ENCODE assay signal across 28 cellular contexts in genomic region chr3:160695003-160695402, GRCh38. TPM values are rescaled to one million over a fixed set of nuclear protein-coding genes. Genes with fewer than 3 reads are reported as not detected.
DNase-seq lines count a peak whose midpoint lies in the region; ATAC-seq, FAIRE-seq and TF ChIP-seq lines count a peak whose summit lies in the region.
"Had no signal": no experiment of that assay in that cellular context is flagged by ENCODE, and none has a peak within 500 bp of the region (broad histone marks: within the 10 kb centered on the region; RNA-seq: fewer than 3 reads in every experiment).

No MANE protein-coding gene starts in this region.

- in situ Hi-C loops in IMR-90 (cut with MboI; ENCODE audit: low sequenced_read_pairs), result no loop called here

- no peak for ATAC-seq in IMR-90 (ENCODE audit: low read depth)
- peak; percentile 48 for ATAC-seq in stimulated activated effector memory CD8-positive, alpha-beta T cell treated with anti-CD3 and anti-CD28 coated beads, Interleukin-12 subunit alpha, Interleukin-12 subunit beta, amount 100 ng/mL, for 72 hours
- no peak for ATAC-seq in HG03521 (IDR thresholded peaks at IDR 0.05; ENCODE audit: unreplicated experiment)
- ATAC-seq in GM21423 (IDR thresholded peaks at IDR 0.05; ENCODE audit: unreplicated experiment), result no peak
- ATAC-seq: CD8-positive, alpha-beta T cell had no signal

- no peaks in the 10 kb centered on the region for H3K23me2 ChIP-seq in H1 (ENCODE audit: low read depth, low read length)

- H4K91ac ChIP-seq in IMR-90 (ENCODE audit: insufficient read depth, low read depth, low read length) (peak overlapping the region; percentile 31; the same call in 1 of the 2 replicates), H1 (replicated peaks; ENCODE audit: insufficient read length, low read length) (no peak overlapping the region)

- dilution Hi-C loops in IMR-90 (cut with HindIII; ENCODE audit: low sequenced_read_pairs, unreplicated experiment), result no loop called here

- no peaks in the 10 kb centered on the region for H3K36me3 ChIP-seq in IMR-90 (ENCODE audit: control insufficient read depth, insufficient read depth, low read length)
- H3K36me3 ChIP-seq in H1 (ENCODE audit: control insufficient read depth in 2 of 4, insufficient read depth in 4 of 4, low read length in 3 of 4), result no peaks in the 10 kb centered on the region
- H3K36me3 ChIP-seq: SJSA1 had no signal

- H4K20me1 ChIP-seq in IMR-90 (ENCODE audit: insufficient read depth, low read length) (no peaks in the 10 kb centered on the region), H1 (replicated peaks in 1 of 2; ENCODE audit: control insufficient read depth in 1 of 2, insufficient read depth in 2 of 2, low read length in 2 of 2) (no peaks in the 10 kb centered on the region)

- peaks cover 9% of the 10 kb centered on the region for H3K4me1 Mint-ChIP-seq in stimulated activated effector memory CD8-positive, alpha-beta T cell treated with anti-CD3 and anti-CD28 coated beads, Interleukin-12 subunit alpha, Interleukin-12 subunit beta, amount 100 ng/mL, for 72 hours

- peaks cover 12% of the 10 kb centered on the region for H3K4me1 ChIP-seq in IMR-90 (ENCODE audit: control insufficient read depth, insufficient read depth, low read length)
- no peaks in the 10 kb centered on the region for H3K4me1 ChIP-seq in H1 (replicated peaks in 1 of 4; ENCODE audit: control insufficient read depth in 3 of 4, insufficient read depth in 4 of 4, low read length in 3 of 4)

- H3K4me3 Mint-ChIP-seq in stimulated activated effector memory CD8-positive, alpha-beta T cell treated with anti-CD3 and anti-CD28 coated beads, Interleukin-12 subunit alpha, Interleukin-12 subunit beta, amount 100 ng/mL, for 72 hours, result no peak overlapping the region
- H3K4me3 Mint-ChIP-seq: CD8-positive, alpha-beta T cell; H9 had no signal

- H4K5ac ChIP-seq in IMR-90 (ENCODE audit: low read depth, low read length) (no peak overlapping the region), H1 (ENCODE audit: insufficient read length, low read depth, low read length) (no peak overlapping the region)

- H3K4me2 ChIP-seq in IMR-90 (ENCODE audit: low read depth, low read length), result no peak overlapping the region
- H3K4me2 ChIP-seq in H1 (ENCODE audit: insufficient read depth in 1 of 2, low read depth in 2 of 2, low read length in 2 of 2), result no peak overlapping the region

- H3K23ac ChIP-seq in IMR-90 (ENCODE audit: low read depth, low read length) (no peak overlapping the region), H1 (ENCODE audit: insufficient read length) (no peak overlapping the region)

- no peak for FAIRE-seq in H1 (lab: Jason Lieb, UNC)
- FAIRE-seq: GM12892, GM19239 had no signal

- H2BK15ac ChIP-seq in IMR-90 (ENCODE audit: low read depth, low read length) (peak overlapping the region; percentile 82; the same call in 2 of the 3 replicates), H1 (ENCODE audit: low read length) (no peak overlapping the region)

- H3K4me3 ChIP-seq in IMR-90 (ENCODE audit: insufficient read depth, low read depth, low read length) (no peak overlapping the region), H1 (ENCODE audit: extremely low read depth in 1 of 4, insufficient read depth in 2 of 4, low read depth in 3 of 4, low read length in 4 of 4) (no peak overlapping the region)
- H3K4me3 ChIP-seq: SJSA1 had no signal

- no peak overlapping the region for H3K27ac Mint-ChIP-seq in stimulated activated effector memory CD8-positive, alpha-beta T cell treated with anti-CD3 and anti-CD28 coated beads, Interleukin-12 subunit alpha, Interleukin-12 subunit beta, amount 100 ng/mL, for 72 hours
- H3K27ac Mint-ChIP-seq: CD8-positive, alpha-beta T cell; H9 had no signal

- H2AK9ac ChIP-seq in IMR-90 (replicated peaks; ENCODE audit: low read depth, low read length, poor library complexity), result no peak overlapping the region

- peak overlapping the region; percentile 64; the same call in 1 of the 2 replicates for H2AK5ac ChIP-seq in IMR-90 (ENCODE audit: low read depth, low read length)
- H2AK5ac ChIP-seq in H1 (ENCODE audit: low read depth, low read length), result no peak overlapping the region

- H2AFZ ChIP-seq in IMR-90 (replicated peaks; ENCODE audit: low read length, poor library complexity) (no peak overlapping the region), H1 (ENCODE audit: low read length) (peak overlapping the region; percentile 68; the same call in 1 of the 2 replicates)

- no peaks in the 10 kb centered on the region for H3K36me3 Mint-ChIP-seq in stimulated activated effector memory CD8-positive, alpha-beta T cell treated with anti-CD3 and anti-CD28 coated beads, Interleukin-12 subunit alpha, Interleukin-12 subunit beta, amount 100 ng/mL, for 72 hours
- H3K36me3 Mint-ChIP-seq: CD8-positive, alpha-beta T cell had no signal

- no peaks in the 10 kb centered on the region for H3K79me2 ChIP-seq in H1 (ENCODE audit: control insufficient read depth in 1 of 2, insufficient read depth in 2 of 2, low read length in 2 of 2)

- H2BK120ac ChIP-seq in IMR-90 (ENCODE audit: low read depth, low read length) (peak overlapping the region; percentile 39), H1 (replicated peaks; ENCODE audit: low read depth, low read length) (no peak overlapping the region)

- H2BK12ac ChIP-seq in H1 (ENCODE audit: low read depth, low read length), result no peak overlapping the region

- H3K79me1 ChIP-seq in IMR-90 (ENCODE audit: low read depth in 1 of 2, low read length in 2 of 2), result no peaks in the 10 kb centered on the region
- no peaks in the 10 kb centered on the region for H3K79me1 ChIP-seq in H1 (ENCODE audit: low read depth, low read length)

- H2BK5ac ChIP-seq in IMR-90 (ENCODE audit: low read depth, low read length, poor library complexity, severe bottlenecking), result peak overlapping the region; percentile 30
- no peak overlapping the region for H2BK5ac ChIP-seq in H1 (ENCODE audit: low read depth, low read length)

- H2BK20ac ChIP-seq in IMR-90 (ENCODE audit: low read depth, low read length) (peak overlapping the region; percentile 49; the same call in 1 of the 2 replicates), H1 (ENCODE audit: low read length) (no peak overlapping the region)

- CTCF ChIA-PET in IMR-90 (lab: Yijun Ruan, JAX) (no interaction called here), H1 (lab: Charles Lee; ENCODE audit: partially characterized antibody) (interaction anchor here (1.2 to 2.8 kb wide), 2 partner anchors 9 to 247 kb away, joined by 3 to 14 read pairs; no protein-coding TSS in a partner anchor)

- POLR2A ChIA-PET in IMR-90 (lab: Charles Lee; ENCODE audit: unreplicated experiment), result no interaction called here
- POLR2A ChIA-PET in H1 (lab: Charles Lee; ENCODE audit: partially characterized antibody), result no interaction called here

- no peak for TF ChIP-seq CTCF in IMR-90 (conservative IDR thresholded peaks at IDR 0.05; ENCODE audit: low read depth, low read length)
- no peak for TF ChIP-seq CTCF in H1 (IDR thresholded peaks at IDR 0.05; ENCODE audit: control extremely low read depth in 1 of 3, insufficient read depth in 1 of 3, low read depth in 1 of 3, low read length in 3 of 3)

- H3K27me3 ChIP-seq in IMR-90 (ENCODE audit: control insufficient read depth, insufficient read depth, low read length) (no peaks in the 10 kb centered on the region), H1 (replicated peaks in 1 of 4; ENCODE audit: control insufficient read depth in 3 of 4, extremely low read depth in 1 of 4, insufficient read depth in 3 of 4, low read length in 3 of 4) (no peaks in the 10 kb centered on the region)
- H3K27me3 ChIP-seq: SJSA1 had no signal

- intact Hi-C loops in IMR-90 (cut with micrococcal nuclease), result no loop called here

- H3K56ac ChIP-seq in IMR-90 (ENCODE audit: extremely low read depth, insufficient read depth, low read length) (no peak overlapping the region), H1 (replicated peaks; ENCODE audit: insufficient read length, low read depth, low read length) (no peak overlapping the region)

- H3K9ac ChIP-seq in IMR-90 (ENCODE audit: low read depth, low read length) (no peak overlapping the region), H1 (replicated peaks in 1 of 4; ENCODE audit: extremely low read depth in 1 of 4, low read depth in 3 of 4, low read length in 3 of 4) (no peak overlapping the region)

- TF ChIP-seq RAD21 in IMR-90 (IDR thresholded peaks at IDR 0.05; ENCODE audit: low read length), result no peak
- no peak for TF ChIP-seq RAD21 in H1 (IDR thresholded peaks at IDR 0.05 in 1 of 2, conservative IDR thresholded peaks at IDR 0.05 in 1 of 2; ENCODE audit: low read depth in 2 of 2, low read length in 2 of 2)

- TF ChIP-seq POLR2A in IMR-90 (IDR thresholded peaks at IDR 0.05; ENCODE audit: low read depth, low read length), result no peak
- no peak for TF ChIP-seq POLR2A in H1 (IDR thresholded peaks at IDR 0.05; ENCODE audit: control extremely low read depth in 1 of 2, low read depth in 2 of 2, low read length in 2 of 2)

- 100% methylated on average over 2 of the region's 8 CpGs; no CpG with 5 or more reads in 1 of the 2 experiments for WGBS in IMR-90 (ENCODE audit: extremely low coverage in 2 of 2, insufficient read length in 1 of 2), 2 experiments
- WGBS in H1 (ENCODE audit: extremely low coverage in 1 of 2, insufficient coverage in 1 of 2, insufficient read length in 1 of 2, insufficient replicate concordance in 2 of 2, low coverage in 1 of 2, low lambda C conversion rate in 2 of 2, missing lambda C conversion rate in 1 of 2), 2 experiments, result 88% methylated on average over 7 of the region's 8 CpGs; no CpG with 5 or more reads in 1 of the 2 experiments

- DNase-seq in IMR-90, result no peak
- DNase-seq in H1 (ENCODE audit: low read depth in 1 of 2, low spot score in 2 of 2), result no peak
- no peak for DNase-seq in stimulated activated effector memory CD8-positive, alpha-beta T cell treated with anti-CD3 and anti-CD28 coated beads, Interleukin-12 subunit alpha, Interleukin-12 subunit beta, amount 100 ng/mL, for 72 hours (ENCODE audit: low spot score in 2 of 2)
- no peak for DNase-seq in NCI-H146 (lab: John Stamatoyannopoulos, UW)
- DNase-seq in MV-4-11 (lab: John Stamatoyannopoulos, UW), result no peak
- DNase-seq: CD8-positive, alpha-beta T cell; DMS 273 treated with DMSO at 0.1 percent for 48 hours; DMS79; EL; GDM1; H9; Kasumi-1; NCI-H1105; NCI-H1436 treated with DMSO at 0.1 percent for 48 hours; NCI-H1930; NCI-H446; NCI-H524 treated with DMSO at 0.1 percent for 48 hours; NCI-H774; Right ventricle myocardium superior; RPMI8226; T-helper 1 cell had no signal

- no TSS peak for BruUV-seq in IMR-90 (replicated peaks; lab: Mats Ljungman, UMichigan)

- H3K4ac ChIP-seq in IMR-90 (ENCODE audit: low read depth, low read length), result peak overlapping the region; percentile 43
- no peak overlapping the region for H3K4ac ChIP-seq in H1 (replicated peaks; ENCODE audit: insufficient read length, low read depth, low read length)

- H3K9me3 Mint-ChIP-seq in stimulated activated effector memory CD8-positive, alpha-beta T cell treated with anti-CD3 and anti-CD28 coated beads, Interleukin-12 subunit alpha, Interleukin-12 subunit beta, amount 100 ng/mL, for 72 hours, result no peaks in the 10 kb centered on the region
- H3K9me3 Mint-ChIP-seq: CD8-positive, alpha-beta T cell; H9 had no signal

- peak overlapping the region; percentile 72 for H3K14ac ChIP-seq in IMR-90 (replicated peaks; ENCODE audit: low read depth, low read length)
- H3K14ac ChIP-seq in H1 (ENCODE audit: insufficient read length), result no peak overlapping the region

- no peaks in the 10 kb centered on the region; the same call in 1 of the 2 replicates for H3K9me1 ChIP-seq in IMR-90 (ENCODE audit: insufficient read depth, low read length)

- H3K18ac ChIP-seq in IMR-90 (ENCODE audit: low read depth, low read length) (no peak overlapping the region), H1 (ENCODE audit: extremely low read depth, low read length) (no peak overlapping the region)

- no peak overlapping the region for H3K27ac ChIP-seq in IMR-90 (ENCODE audit: insufficient read depth, low read length)
- no peak overlapping the region for H3K27ac ChIP-seq in H1 (ENCODE audit: low read depth, low read length)
- H3K27ac ChIP-seq: C4-2B, SJSA1 had no signal

- H4K8ac ChIP-seq in IMR-90 (ENCODE audit: low read depth in 2 of 2, low read length in 2 of 2) (no peak overlapping the region; a peak in 1 of 4 replicates), H1 (ENCODE audit: extremely low read depth, insufficient read depth, low read length) (no peak overlapping the region; the same call in 1 of the 2 replicates)

- no peak for TF ChIP-seq EP300 in H1 (IDR thresholded peaks at IDR 0.05; ENCODE audit: borderline replicate concordance in 1 of 2, low read depth in 2 of 2, low read length in 2 of 2)

- H3K9me3 ChIP-seq in IMR-90 (ENCODE audit: control insufficient read depth, insufficient read depth, low read length), result no peaks in the 10 kb centered on the region
- H3K9me3 ChIP-seq in H1 (ENCODE audit: insufficient read depth in 2 of 2, low read depth in 1 of 2, low read length in 1 of 2), result no peaks in the 10 kb centered on the region
- H3K9me3 ChIP-seq: SJSA1 had no signal

RNA-seq across cellular contexts. Expression of gene ARL14, which starts 18.0 kb away (rescaled TPM):
- total RNA-seq in IMR-90 (2012; rRNA removed), result under 0.01 and 0.18 TPM in 2 replicates
- polyA plus RNA-seq in IMR-90 (2012; rRNA removed) (0.15 TPM in 1 of 2 replicates, not detected in the other), H1 (2011; rRNA removed) (not detected in 2 replicates)
- not detected in 2 replicates for polyA plus RNA-seq in IMR-90 (2012; cell fraction: cytosol; rRNA removed)
- not detected in 2 replicates for polyA plus RNA-seq in IMR-90 (2012; cell fraction: nucleus; rRNA removed; ENCODE audit: low replicate concordance)
- not detected in 2 replicates for total RNA-seq in H1 (2021; fragmentation: NEBNext Ultra II Directional; extraction: Animal tissue kit (Norgen Biotek cat#: 25700))
- polyA plus RNA-seq in H1 (2011; cell fraction: cytosol; rRNA removed), result not detected
- not detected for polyA plus RNA-seq in H1 (2011; cell fraction: nucleus; rRNA removed)
- polyA plus RNA-seq in H1 (2012, experiment 1 of 2), result not detected in 4 replicates
- not detected for polyA plus RNA-seq in H1 (2012, experiment 2 of 2)
- polyA plus RNA-seq in H1 (2013, experiment 1 of 2), result not detected
- not detected for polyA plus RNA-seq in H1 (2013, experiment 2 of 2)
- polyA minus RNA-seq in H1 (2011; rRNA and poly(A)+ RNA removed), result not detected in 2 replicates
- polyA minus RNA-seq in H1 (2011; cell fraction: cytosol; rRNA and poly(A)+ RNA removed), result not detected
- polyA minus RNA-seq in H1 (2011; cell fraction: nucleus; rRNA and poly(A)+ RNA removed), result not detected
- total RNA-seq: A673; CD8-positive, alpha-beta T cell; H9; Right ventricle myocardium superior; SJSA1 had no signal
